In the genomic region with DNA sequence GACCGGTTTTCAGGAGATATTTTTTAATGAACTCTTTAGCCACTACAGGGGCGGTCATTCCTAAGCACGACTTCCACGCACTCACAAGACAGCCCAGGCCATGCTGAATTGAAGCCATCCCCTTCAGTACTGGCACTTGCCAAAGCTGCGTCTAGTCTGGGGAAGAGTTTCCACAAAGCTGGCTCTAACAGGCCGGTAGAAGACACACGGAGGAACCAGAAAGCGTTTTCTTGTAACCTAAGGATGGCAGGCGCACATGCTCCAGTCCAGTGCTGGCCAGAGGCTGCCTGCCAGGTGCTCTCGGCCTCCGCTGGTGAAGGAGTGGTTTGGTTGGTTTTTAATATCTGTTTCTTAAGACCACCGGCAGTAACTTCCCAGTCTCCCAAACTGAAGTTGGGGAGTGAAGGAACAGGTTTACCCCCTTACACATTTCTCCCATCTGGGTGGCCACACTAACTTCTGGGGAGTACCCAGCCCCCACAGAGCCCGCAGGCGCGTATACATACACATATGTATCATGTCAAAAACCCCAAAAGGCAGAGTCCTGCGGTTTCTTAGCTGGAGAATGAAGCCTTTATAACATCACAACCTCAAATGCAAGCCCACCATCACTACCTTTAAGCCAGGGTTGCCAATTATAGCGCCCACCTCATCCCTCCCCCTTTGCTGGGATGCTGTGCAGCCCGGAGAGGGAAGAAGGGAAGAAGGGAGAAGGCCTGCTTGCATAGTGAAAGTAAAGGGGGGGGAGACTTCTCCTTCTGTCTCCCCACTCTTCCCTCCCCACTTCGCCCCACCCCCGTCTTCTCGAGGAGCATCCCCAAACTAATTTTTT, we compare ENCODE assay signal across 8 cellular contexts. TPM values are rescaled to one million over a fixed set of nuclear protein-coding genes. Genes with fewer than 3 reads are reported as not detected.
DNase-seq lines count a peak whose midpoint lies in the region; ATAC-seq and TF ChIP-seq lines count a peak whose summit lies in the region.

No MANE protein-coding gene starts in this region.

- DNase-seq in activated T-cell treated with anti-CD3 and anti-CD28 coated beads for 24 hours (ENCODE audit: low read depth) (peak; percentile 22), activated T-cell treated with anti-CD3 and anti-CD28 coated beads for 4 hours (no peak), Peyer's patch (peak in 2 of 3 donors; percentile 52), chondrocyte (ENCODE audit: low spot score) (no peak)
- no peak for DNase-seq in effector CD4-positive, alpha-beta T cell

- H3K27me3 ChIP-seq in Peyer's patch (no peaks in the 10 kb centered on the region), mucosa of rectum (ENCODE audit: control insufficient read depth in 2 of 2, insufficient read depth in 2 of 2, low read length in 2 of 2) (no peaks in the 10 kb centered on the region)

- no peak for ATAC-seq in HG03097 (IDR thresholded peaks at IDR 0.05; ENCODE audit: low FRiP score, unreplicated experiment)

- H3K27ac ChIP-seq in Peyer's patch (peak overlapping the region; percentile 89 to 96 (median 94)), mucosa of rectum (ENCODE audit: low read depth in 2 of 2, low read length in 2 of 2) (peak overlapping the region; percentile 48 to 74), urinary bladder (ENCODE audit: low read depth) (peak overlapping the region; percentile 60)

- H3K4me1 Mint-ChIP-seq in chondrocyte (ENCODE audit: low read depth) = peaks cover 28% of the 10 kb centered on the region

- no peaks in the 10 kb centered on the region for H3K27me3 Mint-ChIP-seq in chondrocyte (ENCODE audit: low read depth)

- TF ChIP-seq CTCF in Peyer's patch (IDR thresholded peaks at IDR 0.05) (no peak), chondrocyte (IDR thresholded peaks at IDR 0.05) (no peak)

- H3K9ac ChIP-seq in mucosa of rectum (ENCODE audit: low read depth in 1 of 2, low read length in 2 of 2) = peak overlapping the region in 1 of 2 donors; percentile 28

- no peak for TF ChIP-seq POLR2A in Peyer's patch (IDR thresholded peaks at IDR 0.05)

- no peak overlapping the region for H3K27ac Mint-ChIP-seq in chondrocyte (ENCODE audit: unreplicated experiment)

- H3K36me3 Mint-ChIP-seq in chondrocyte (ENCODE audit: low read depth) = no peaks in the 10 kb centered on the region

- WGBS in urinary bladder = 6% methylated on average over 21 of the region's 21 CpGs

- H3K9me3 Mint-ChIP-seq in chondrocyte (ENCODE audit: low read depth) = no peaks in the 10 kb centered on the region

- no peaks in the 10 kb centered on the region for H3K36me3 ChIP-seq in Peyer's patch
- no peaks in the 10 kb centered on the region for H3K36me3 ChIP-seq in mucosa of rectum (ENCODE audit: control insufficient read depth in 2 of 2, insufficient read depth in 2 of 2, low read length in 2 of 2)
- H3K36me3 ChIP-seq in urinary bladder (ENCODE audit: insufficient read depth) = peaks cover under 1% of the 10 kb centered on the region

- H3K4me3 Mint-ChIP-seq in chondrocyte (ENCODE audit: unreplicated experiment) = peak overlapping the region; percentile 96

- H3K4me3 ChIP-seq in Peyer's patch (peak overlapping the region; percentile 74 to 97 (median 86)), mucosa of rectum (ENCODE audit: low read length in 2 of 2) (peak overlapping the region; percentile 72 to 84), urinary bladder (ENCODE audit: low read depth, low read length) (peak overlapping the region; percentile 66)

- H3K4me1 ChIP-seq in Peyer's patch (peaks cover 0 to 40% (median 4%) of the 10 kb centered on the region in 4 donors), mucosa of rectum (ENCODE audit: control insufficient read depth in 2 of 2, insufficient read depth in 2 of 2, low read length in 2 of 2) (peaks cover 15 to 23% of the 10 kb centered on the region in 2 donors), urinary bladder (ENCODE audit: insufficient read depth) (no peaks in the 10 kb centered on the region)

- no peaks in the 10 kb centered on the region for H3K9me3 ChIP-seq in Peyer's patch
- H3K9me3 ChIP-seq in mucosa of rectum (ENCODE audit: control insufficient read depth in 2 of 2, low read length in 2 of 2) = no peaks in the 10 kb centered on the region

RNA-seq across cellular contexts. Expression of a gene that starts 1.2 kb away (rescaled TPM):
- total RNA-seq in Peyer's patch = 10 to 100 TPM in 1 of 4 donors, 1 to 10 TPM in 3; 4.6 to 28.1 (median 8.5) TPM
- 1.8 to 3.3 TPM (median 2.4 TPM) in 3 replicates for total RNA-seq in chondrocyte
- 12.1 TPM for total RNA-seq in urinary bladder
- 7.9 TPM for polyA plus RNA-seq in urinary bladder

Comparison
In these comparisons a context has a peak if more than half of its experiments do, and no peak if none do; other contexts are left out.
1. DNase-seq: peak in activated T-cell treated with anti-CD3 and anti-CD28 coated beads for 24 hours (single experiment) and Peyer's patch (2 of 3); none in activated T-cell treated with anti-CD3 and anti-CD28 coated beads for 4 hours (single experiment), chondrocyte (single experiment) and effector CD4-positive, alpha-beta T cell (single experiment).
2. Peak in every context shown above with its lines, with median percentiles within 50 percentile points of each other: H3K27ac ChIP-seq and H3K4me3 ChIP-seq.